Comparison of ENCODE assay signal across 14 cellular contexts in the genomic region with DNA sequence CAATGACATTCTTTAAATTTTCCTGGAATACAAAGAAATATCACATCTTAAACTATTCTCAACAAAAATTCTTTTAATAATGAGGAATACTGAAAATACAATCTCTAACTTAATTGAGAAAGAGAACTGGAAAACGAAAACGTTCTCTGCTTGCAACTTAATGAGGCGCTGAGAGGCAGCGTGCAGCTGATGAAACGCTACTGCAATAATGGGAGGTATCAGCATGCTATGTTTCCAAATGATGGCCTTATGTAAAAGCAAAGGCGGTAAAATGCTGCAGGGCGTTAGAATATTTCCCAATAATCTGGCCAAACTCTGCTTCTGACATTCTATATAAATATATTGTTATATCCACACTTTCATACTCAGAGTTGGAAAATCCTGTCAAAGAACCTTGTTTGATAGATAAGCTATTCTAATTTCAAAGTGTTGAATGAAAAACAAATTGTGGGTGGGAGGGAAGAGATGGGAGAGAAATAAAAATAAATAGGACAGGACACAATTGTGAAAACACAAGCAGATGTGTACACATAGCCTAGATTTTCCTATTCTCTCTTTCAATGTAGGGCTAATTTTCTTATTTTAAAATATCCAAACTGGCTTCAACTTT.
DNase-seq lines count a peak whose midpoint lies in the region; ATAC-seq and TF ChIP-seq lines count a peak whose summit lies in the region.
"Had no signal": no experiment of that assay in that cellular context is flagged by ENCODE, and none has a peak within 500 bp of the region (broad histone marks: within the 10 kb centered on the region; RNA-seq: fewer than 3 reads in every experiment).

No MANE protein-coding gene starts in this region.

- peaks cover 3% of the 10 kb centered on the region for H3K9me3 Mint-ChIP-seq in activated CD4-positive, alpha-beta T cell treated with anti-CD3 and anti-CD28 coated beads for 36 hours (ENCODE audit: low read depth)
- H3K9me3 Mint-ChIP-seq: activated B cell treated with CpG ODN at 0.5 μM for 24 hours; CD4-positive, alpha-beta T cell; nephron had no signal

- H3K36me3 Mint-ChIP-seq in activated CD4-positive, alpha-beta T cell treated with anti-CD3 and anti-CD28 coated beads for 36 hours (ENCODE audit: low read depth) = peaks cover 17% of the 10 kb centered on the region

- no peak overlapping the region for H3K27ac ChIP-seq in thyroid gland
- H3K27ac ChIP-seq: sigmoid colon had no signal

- CTCF ChIA-PET in activated CD4-positive, alpha-beta T cell treated with anti-CD3 and anti-CD28 coated beads for 36 hours (lab: Charles Lee) = interaction anchor here (0.8 kb wide), 1 partner anchor 9 kb away, joined by 3 read pairs; no protein-coding TSS in a partner anchor

- peaks cover 0 to 6% of the 10 kb centered on the region in 2 donors for H3K4me1 ChIP-seq in thyroid gland

- no peaks in the 10 kb centered on the region for H3K27me3 Mint-ChIP-seq in activated CD4-positive, alpha-beta T cell treated with anti-CD3 and anti-CD28 coated beads for 36 hours
- H3K27me3 Mint-ChIP-seq: activated B cell treated with CpG ODN at 0.5 μM for 24 hours; CD4-positive, alpha-beta T cell had no signal

- H3K27me3 ChIP-seq in thyroid gland = no peaks in the 10 kb centered on the region
- H3K27me3 ChIP-seq: sigmoid colon had no signal

- H3K9me3 ChIP-seq in thyroid gland = no peaks in the 10 kb centered on the region
- H3K9me3 ChIP-seq: sigmoid colon had no signal

- H3K27ac Mint-ChIP-seq in activated CD4-positive, alpha-beta T cell treated with anti-CD3 and anti-CD28 coated beads for 36 hours = no peak overlapping the region
- H3K27ac Mint-ChIP-seq: activated B cell treated with CpG ODN at 0.5 μM for 24 hours; CD4-positive, alpha-beta T cell; nephron had no signal

- intact Hi-C loops in activated CD4-positive, alpha-beta T cell treated with anti-CD3 and anti-CD28 coated beads for 36 hours (cut with DNase I, micrococcal nuclease) = no loop called here
- intact Hi-C loops in thyroid gland (cut with DNase I) = loop anchor here (10.0 kb wide), 1 partner anchor 55 kb away; no protein-coding TSS in a partner anchor

- H3K36me3 ChIP-seq in thyroid gland = no peaks in the 10 kb centered on the region
- H3K36me3 ChIP-seq: sigmoid colon had no signal

- H3K4me3 ChIP-seq in fibroblast of pulmonary artery (replicated peaks; ENCODE audit: low read depth, low read length) (no peak overlapping the region), thyroid gland (replicated peaks in 1 of 3) (no peak overlapping the region)
- H3K4me3 ChIP-seq: sigmoid colon had no signal

- H3K4me3 Mint-ChIP-seq in activated CD4-positive, alpha-beta T cell treated with anti-CD3 and anti-CD28 coated beads for 36 hours = no peak overlapping the region
- H3K4me3 Mint-ChIP-seq: activated B cell treated with CpG ODN at 0.5 μM for 24 hours; CD4-positive, alpha-beta T cell; nephron had no signal

- TF ChIP-seq CTCF in fibroblast of pulmonary artery (IDR thresholded peaks at IDR 0.05; ENCODE audit: low read length, missing control alignments) (no peak), thyroid gland (IDR thresholded peaks at IDR 0.05) (no peak)

- TF ChIP-seq POLR2A in thyroid gland (IDR thresholded peaks at IDR 0.05) = no peak

- no peaks in the 10 kb centered on the region for H3K4me1 Mint-ChIP-seq in activated CD4-positive, alpha-beta T cell treated with anti-CD3 and anti-CD28 coated beads for 36 hours
- H3K4me1 Mint-ChIP-seq: activated B cell treated with CpG ODN at 0.5 μM for 24 hours had no signal

- DNase-seq in Ammon's horn (ENCODE audit: low spot score) (peak; percentile 58), NCI-H1092 treated with DMSO at 0.1 percent for 48 hours (lab: John Stamatoyannopoulos, UW) (peak; percentile 59), SIG-M5 treated with dmso at 0.1 percent for 504 hours (lab: John Stamatoyannopoulos, UW; ENCODE audit: unreplicated experiment) (peak; percentile 59), fibroblast of pulmonary artery (ENCODE audit: low read depth) (peak; percentile 53), thyroid gland (no peak), SHP77 treated with DMSO at 0.1 percent for 48 hours (lab: John Stamatoyannopoulos, UW) (no peak)
- DNase-seq in activated CD4-positive, alpha-beta T cell treated with anti-CD3 and anti-CD28 coated beads for 36 hours = no peak
- DNase-seq: activated B cell treated with CpG ODN at 0.5 μM for 24 hours; activated CD8-positive, alpha-beta memory T cell treated with anti-CD3 and anti-CD28 coated beads, Interleukin-2, amount 50 U/mL, for 48 hours; CD4-positive, alpha-beta T cell; NCI-H774; sigmoid colon had no signal

- POLR2A ChIA-PET in activated CD4-positive, alpha-beta T cell treated with anti-CD3 and anti-CD28 coated beads for 36 hours (lab: Charles Lee) = no interaction called here

- 86 to 87% methylated on average over 7 of the region's 7 CpGs for WGBS in thyroid gland, 2 donors

- ATAC-seq in activated CD4-positive, alpha-beta T cell treated with anti-CD3 and anti-CD28 coated beads for 36 hours = no peak
- no peak for ATAC-seq in HG03175 (IDR thresholded peaks at IDR 0.05; ENCODE audit: unreplicated experiment)

Comparison
In these comparisons a context has a peak if more than half of its experiments do, and no peak if none do; other contexts are left out.
1. DNase-seq: peak in Ammon's horn (single experiment), NCI-H1092 treated with DMSO at 0.1 percent for 48 hours (single experiment), SIG-M5 treated with dmso at 0.1 percent for 504 hours (single experiment) and fibroblast of pulmonary artery (single experiment); none in activated CD4-positive, alpha-beta T cell treated with anti-CD3 and anti-CD28 coated beads for 36 hours (single experiment), thyroid gland (0 of 2) and SHP77 treated with DMSO at 0.1 percent for 48 hours (single experiment).